ENCODE assay signal across 14 cellular contexts in genomic region chr5:163261647-163262269, GRCh38.
"Had no signal": no experiment of that assay in that cellular context is flagged by ENCODE, and none has a peak within 500 bp of the region (broad histone marks: within the 10 kb centered on the region; RNA-seq: fewer than 3 reads in every experiment).

No MANE protein-coding gene starts in this region.

- H3K9me3 Mint-ChIP-seq: activated CD4-positive, alpha-beta memory T cell treated with anti-CD3 and anti-CD28 coated beads for 36 hours; activated naive CD8-positive, alpha-beta T cell treated with anti-CD3 and anti-CD28 coated beads for 36 hours; nephron progenitor cell had no signal

- H3K27me3 Mint-ChIP-seq: activated CD4-positive, alpha-beta memory T cell treated with anti-CD3 and anti-CD28 coated beads for 36 hours; activated naive CD8-positive, alpha-beta T cell treated with anti-CD3 and anti-CD28 coated beads for 36 hours had no signal

- H3K4me3 Mint-ChIP-seq: activated CD4-positive, alpha-beta memory T cell treated with anti-CD3 and anti-CD28 coated beads for 36 hours; activated naive CD8-positive, alpha-beta T cell treated with anti-CD3 and anti-CD28 coated beads for 36 hours; endodermal cell; immature natural killer cell; nephron progenitor cell had no signal

- H3K4me1 ChIP-seq: sigmoid colon had no signal

- H3K36me3 Mint-ChIP-seq: activated CD4-positive, alpha-beta memory T cell treated with anti-CD3 and anti-CD28 coated beads for 36 hours; activated naive CD8-positive, alpha-beta T cell treated with anti-CD3 and anti-CD28 coated beads for 36 hours; immature natural killer cell had no signal

- H3K4me1 Mint-ChIP-seq: activated naive CD8-positive, alpha-beta T cell treated with anti-CD3 and anti-CD28 coated beads for 36 hours; immature natural killer cell; nephron progenitor cell had no signal

- H3K27ac Mint-ChIP-seq: activated CD4-positive, alpha-beta memory T cell treated with anti-CD3 and anti-CD28 coated beads for 36 hours; activated naive CD8-positive, alpha-beta T cell treated with anti-CD3 and anti-CD28 coated beads for 36 hours; endodermal cell; immature natural killer cell; nephron progenitor cell had no signal

- H3K27me3 ChIP-seq: sigmoid colon had no signal

- H3K4me3 ChIP-seq: sigmoid colon had no signal

- DNase-seq: activated CD4-positive, alpha-beta memory T cell treated with anti-CD3 and anti-CD28 coated beads for 36 hours; activated gamma-delta T cell treated with Interleukin-2 at 50 U/mL for 16 hours; activated naive CD8-positive, alpha-beta T cell treated with anti-CD3 and anti-CD28 coated beads for 36 hours; activated T-cell treated with anti-CD3 and anti-CD28 coated beads, Interleukin-2, amount 50 U/mL, for 48 hours; endodermal cell; immature natural killer cell; mesendoderm; nephron progenitor cell; sigmoid colon; stimulated activated CD4-positive, alpha-beta T cell treated with anti-CD3 and anti-CD28 coated beads, Interleukin-2, amount 100 ng/mL, for 24 hours; stimulated activated naive CD4-positive, alpha-beta T cell; trophoblast cell had no signal

- H3K36me3 ChIP-seq: sigmoid colon had no signal

- ATAC-seq: esophagus mucosa had no signal

- H3K27ac ChIP-seq: sigmoid colon, VCaP had no signal
